8 cellular contexts compared by ENCODE assay signal in genomic region chr10:104231784-104232612, GRCh38. TPM values are rescaled to one million over a fixed set of nuclear protein-coding genes. Genes with fewer than 3 reads are reported as not detected.
A peak's percentile ranks its signal among the peaks of the same experiment; 100 is the strongest.
DNase-seq lines count a peak whose midpoint lies in the region; ATAC-seq, FAIRE-seq and TF ChIP-seq lines count a peak whose summit lies in the region.

Gene CFAP43, minus strand, starts transcription at chr10:104232364. Its CDS starts 118 bp downstream, at chr10:104232246.

- H3K4me1 ChIP-seq in astrocyte (ENCODE audit: insufficient read depth, low read length) (peaks cover 9% of the 10 kb centered on the region), right atrium auricular region (peaks cover 0 to 11% of the 10 kb centered on the region in 2 donors), upper lobe of right lung (peaks cover 4% of the 10 kb centered on the region)

- TF ChIP-seq POLR2A in GM12892 (IDR thresholded peaks at IDR 0.05; ENCODE audit: low read depth, low read length), result no peak

- H3K4me3 Mint-ChIP-seq in astrocyte (ENCODE audit: unreplicated experiment), result peak within 1 kb of the TSS; percentile 91
- H3K4me3 Mint-ChIP-seq in progenitor cell of endocrine pancreas (ENCODE audit: low read depth), result peak within 1 kb of the TSS; percentile 86

- peak within 1 kb of the TSS; percentile 66 for H3K27ac Mint-ChIP-seq in astrocyte (ENCODE audit: unreplicated experiment)
- H3K27ac Mint-ChIP-seq in progenitor cell of endocrine pancreas, result peak within 1 kb of the TSS; percentile 93

- H3K4me3 ChIP-seq in astrocyte (ENCODE audit: insufficient read depth, low read depth, low read length) (peak within 1 kb of the TSS; percentile 75), right atrium auricular region (peak within 1 kb of the TSS; percentile 93 to 95), upper lobe of right lung (peak within 1 kb of the TSS; percentile 73)

- H3K4me1 Mint-ChIP-seq in astrocyte (ENCODE audit: low read depth, unreplicated experiment) (no peaks in the 10 kb centered on the region), progenitor cell of endocrine pancreas (ENCODE audit: low read depth) (peaks cover 3% of the 10 kb centered on the region)

- H2AFZ ChIP-seq in astrocyte (ENCODE audit: low read depth, low read length), result peak within 1 kb of the TSS; percentile 100

- peak within 1 kb of the TSS; percentile 99 for H3K4me2 ChIP-seq in astrocyte (ENCODE audit: low read length)

- H3K27me3 Mint-ChIP-seq in astrocyte (ENCODE audit: low read depth, unreplicated experiment), result no peaks in the 10 kb centered on the region
- H3K27me3 Mint-ChIP-seq in progenitor cell of endocrine pancreas, result no peaks in the 10 kb centered on the region

- H3K36me3 Mint-ChIP-seq in astrocyte (ENCODE audit: low read depth, unreplicated experiment) (no peaks in the 10 kb centered on the region), progenitor cell of endocrine pancreas (ENCODE audit: insufficient read depth) (peaks cover 6% of the 10 kb centered on the region)

- intact Hi-C loops in upper lobe of right lung (cut with DNase I), result no loop called here

- FAIRE-seq in GM12892 (lab: Jason Lieb, UNC) (peak; percentile 100), astrocyte (lab: Jason Lieb, UNC) (peak; percentile 89)

- TF ChIP-seq CTCF in astrocyte (IDR thresholded peaks at IDR 0.05; ENCODE audit: insufficient read depth, low read depth, low read length) (no peak), right atrium auricular region (IDR thresholded peaks at IDR 0.05) (no peak), progenitor cell of endocrine pancreas (IDR thresholded peaks at IDR 0.05; ENCODE audit: unreplicated experiment) (no peak), upper lobe of right lung (IDR thresholded peaks at IDR 0.05) (no peak)

- DNase-seq in GM12892 (ENCODE audit: insufficient read length) (peak; percentile 96), NCI-H1694 (lab: John Stamatoyannopoulos, UW) (peak; percentile 84), T-helper 22 cell (ENCODE audit: low read depth) (peak; percentile 97), astrocyte (ENCODE audit: low read depth) (peak; percentile 88), right atrium auricular region (ENCODE audit: low spot score) (peak; percentile 99), progenitor cell of endocrine pancreas (ENCODE audit: low spot score, unreplicated experiment) (peak; percentile 94), upper lobe of right lung (peak; percentile 99)

- H3K9me3 ChIP-seq in astrocyte (ENCODE audit: insufficient read depth, low read depth, low read length) (no peaks in the 10 kb centered on the region), right atrium auricular region (no peaks in the 10 kb centered on the region), upper lobe of right lung (no peaks in the 10 kb centered on the region)

- H3K9ac ChIP-seq in astrocyte (ENCODE audit: low read length), result peak within 1 kb of the TSS; percentile 88

- H3K27ac ChIP-seq in astrocyte (ENCODE audit: low read depth, low read length) (peak within 1 kb of the TSS; percentile 61), right atrium auricular region (peak within 1 kb of the TSS in 1 of 2 donors; percentile 55), upper lobe of right lung (peak within 1 kb of the TSS; percentile 78)

- H3K79me2 ChIP-seq in astrocyte (ENCODE audit: insufficient read depth, low read length), result no peaks in the 10 kb centered on the region

- H3K27me3 ChIP-seq in astrocyte (ENCODE audit: insufficient read depth, low read length), result no peaks in the 10 kb centered on the region
- no peaks in the 10 kb centered on the region for H3K27me3 ChIP-seq in right atrium auricular region
- no peaks in the 10 kb centered on the region for H3K27me3 ChIP-seq in upper lobe of right lung

- no peaks in the 10 kb centered on the region for H3K36me3 ChIP-seq in astrocyte (ENCODE audit: insufficient read depth, low read length)
- no peaks in the 10 kb centered on the region for H3K36me3 ChIP-seq in right atrium auricular region
- no peaks in the 10 kb centered on the region for H3K36me3 ChIP-seq in upper lobe of right lung

- ATAC-seq in HG02884 (IDR thresholded peaks at IDR 0.05; ENCODE audit: unreplicated experiment), result peak; percentile 100
- ATAC-seq in upper lobe of right lung, result peak; percentile 100

- no peaks in the 10 kb centered on the region for H4K20me1 ChIP-seq in astrocyte (ENCODE audit: insufficient read depth, low read length)

- peaks cover 9% of the 10 kb centered on the region for H3K9me3 Mint-ChIP-seq in astrocyte (ENCODE audit: unreplicated experiment)
- H3K9me3 Mint-ChIP-seq in progenitor cell of endocrine pancreas (ENCODE audit: low read depth), result peaks cover 13% of the 10 kb centered on the region

RNA-seq across cellular contexts. Expression of gene CFAP43, which starts in this region (rescaled TPM):
- polyA plus RNA-seq in GM12892 (2012; ENCODE audit: missing spikeins), result 0.11 TPM
- 0.24 and 0.27 TPM in 2 replicates for total RNA-seq in astrocyte
- total RNA-seq in right atrium auricular region, result under 1 TPM in 1 of 2 donors, not detected in 1; 0.12 TPM
- 4.7 and 5.4 TPM in 2 replicates for total RNA-seq in progenitor cell of endocrine pancreas
- 0.75 TPM for total RNA-seq in upper lobe of right lung

Comparison
In these comparisons a context has a peak if more than half of its experiments do, and no peak if none do; other contexts are left out.
1. Peak in DNase-seq, H3K4me3 ChIP-seq, H3K27ac ChIP-seq, H3K9ac ChIP-seq and H3K4me2 ChIP-seq in astrocyte; RNA of the gene not detected or under 1 TPM.
2. Peak in DNase-seq and H3K4me3 ChIP-seq in right atrium auricular region; RNA of the gene not detected or under 1 TPM.
3. Peak in DNase-seq, ATAC-seq, H3K4me3 ChIP-seq and H3K27ac ChIP-seq in upper lobe of right lung; RNA of the gene not detected or under 1 TPM.